17 cellular contexts compared by ENCODE assay signal in genomic region chr13:39538826-39539555, GRCh38.
DNase-seq lines count a peak whose midpoint lies in the region; ATAC-seq and TF ChIP-seq lines count a peak whose summit lies in the region.
"Had no signal": no experiment of that assay in that cellular context is flagged by ENCODE, and none has a peak within 500 bp of the region (broad histone marks: within the 10 kb centered on the region; RNA-seq: fewer than 3 reads in every experiment).

No MANE protein-coding gene starts in this region.

- intact Hi-C loops in MCF 10A (cut with micrococcal nuclease), result no loop called here

- no peak overlapping the region for H3K27ac Mint-ChIP-seq in MCF 10A (ENCODE audit: low read depth, unreplicated experiment)
- H3K27ac Mint-ChIP-seq: activated T-cell treated with anti-CD3 and anti-CD28 coated beads, Interleukin-2, amount 50 U/mL, for 72 hours; CD4-positive, alpha-beta memory T cell had no signal

- CTCF ChIA-PET in MCF 10A (lab: Yijun Ruan, JAX), result no interaction called here

- ATAC-seq in HG03175 (IDR thresholded peaks at IDR 0.05; ENCODE audit: unreplicated experiment), result no peak
- ATAC-seq: activated T-cell treated with anti-CD3 and anti-CD28 coated beads, Interleukin-2, amount 50 U/mL, for 72 hours; mucosa of descending colon had no signal

- DNase-seq in NCI-H1105 treated with DMSO at 0.1 percent for 48 hours (lab: John Stamatoyannopoulos, UW), result peak; percentile 94
- no peak for DNase-seq in NCI-H1105 (lab: John Stamatoyannopoulos, UW)
- peak; percentile 59 for DNase-seq in NCI-H1436 (lab: John Stamatoyannopoulos, UW)
- DNase-seq in RPMI7951 (ENCODE audit: low read depth), result peak; percentile 65
- DNase-seq in iris pigment epithelial cell (ENCODE audit: low read depth), result peak; percentile 52
- no peak for DNase-seq in MCF 10A (ENCODE audit: unreplicated experiment)
- no peak for DNase-seq in kidney glomerular epithelial cell (lab: John Stamatoyannopoulos, UW)
- DNase-seq: 8988T; activated CD4-positive, alpha-beta T cell treated with anti-CD3 and anti-CD28 coated beads for 48 hours; activated T-cell treated with anti-CD3 and anti-CD28 coated beads, Interleukin-2, amount 50 U/mL, for 72 hours; amniotic stem cell; CD4-positive, alpha-beta memory T cell; islet precursor cell; KG1; mucosa of descending colon; substantia nigra had no signal

- no TSS peak for BruUV-seq in MCF 10A (replicated peaks; lab: Mats Ljungman, UMichigan)

- no peaks in the 10 kb centered on the region for H3K36me3 Mint-ChIP-seq in MCF 10A (ENCODE audit: insufficient read depth, unreplicated experiment)
- H3K36me3 Mint-ChIP-seq: CD4-positive, alpha-beta memory T cell had no signal

- no peaks in the 10 kb centered on the region for H3K9me3 Mint-ChIP-seq in MCF 10A (ENCODE audit: unreplicated experiment)
- H3K9me3 Mint-ChIP-seq: activated T-cell treated with anti-CD3 and anti-CD28 coated beads, Interleukin-2, amount 50 U/mL, for 72 hours had no signal

- no peaks in the 10 kb centered on the region for H3K27me3 Mint-ChIP-seq in MCF 10A (ENCODE audit: insufficient read depth, unreplicated experiment)

- POLR2A ChIA-PET in MCF 10A (lab: Yijun Ruan, JAX), result interaction anchor here (0.7 to 0.9 kb wide), 2 partner anchors 11 to 24 kb away, joined by 3 read pairs; no protein-coding TSS in a partner anchor

- TF ChIP-seq CTCF in MCF 10A (IDR thresholded peaks at IDR 0.05; ENCODE audit: unreplicated experiment), result no peak

- H3K4me3 Mint-ChIP-seq in MCF 10A (ENCODE audit: unreplicated experiment), result no peak overlapping the region
- H3K4me3 Mint-ChIP-seq: activated T-cell treated with anti-CD3 and anti-CD28 coated beads, Interleukin-2, amount 50 U/mL, for 72 hours; CD4-positive, alpha-beta memory T cell had no signal

- no peaks in the 10 kb centered on the region for H3K4me1 Mint-ChIP-seq in MCF 10A (ENCODE audit: insufficient read depth, unreplicated experiment)
- H3K4me1 Mint-ChIP-seq: CD4-positive, alpha-beta memory T cell had no signal

Comparison
In these comparisons a context has a peak if more than half of its experiments do, and no peak if none do; other contexts are left out.
1. DNase-seq: peak in NCI-H1105 treated with DMSO at 0.1 percent for 48 hours (single experiment), NCI-H1436 (single experiment), RPMI7951 (single experiment) and iris pigment epithelial cell (single experiment); none in NCI-H1105 (single experiment), MCF 10A (single experiment) and kidney glomerular epithelial cell (single experiment).